In genomic region chr19:48588670-48589399, GRCh38 we compare ENCODE assay signal across 9 cellular contexts. TPM values are rescaled to one million over a fixed set of nuclear protein-coding genes. Genes with fewer than 3 reads are reported as not detected.
DNase-seq lines count a peak whose midpoint lies in the region; ATAC-seq and TF ChIP-seq lines count a peak whose summit lies in the region.
"Had no signal": no experiment of that assay in that cellular context is flagged by ENCODE, and none has a peak within 500 bp of the region (broad histone marks: within the 10 kb centered on the region; RNA-seq: fewer than 3 reads in every experiment).

No MANE protein-coding gene starts in this region.

- TF ChIP-seq CTCF in DOHH2 (IDR thresholded peaks at IDR 0.05; ENCODE audit: low read depth, low read length, poor library complexity, severe bottlenecking) (peak; percentile 99), LNCaP clone FGC (IDR thresholded peaks at IDR 0.05; ENCODE audit: control insufficient read depth, extremely low read depth, insufficient read depth) (peak; percentile 44), foreskin keratinocyte (conservative IDR thresholded peaks at IDR 0.05) (peak; percentile 99), stomach (IDR thresholded peaks at IDR 0.05) (peak in 6 of 7 experiments; percentile 81 to 98 (median 92))

- no peaks in the 10 kb centered on the region for H3F3A ChIP-seq in DOHH2 (ENCODE audit: control insufficient read depth, insufficient read depth)

- WGBS in stomach, 5 donors: 3 to 6% (median 4%) methylated on average over 35 to 36 of the region's 36 CpGs

- H3K4me2 ChIP-seq in DOHH2 (ENCODE audit: low read length): peak overlapping the region; percentile 61

- H3K4me3 ChIP-seq in DOHH2 (ENCODE audit: low read length) (peak overlapping the region; percentile 46), LNCaP clone FGC (ENCODE audit: low read depth, low read length) (no peak overlapping the region), neuron (ENCODE audit: low read length) (peak overlapping the region; percentile 30), stomach (peak overlapping the region; percentile 30 to 47 (median 39))

- peaks cover 9% of the 10 kb centered on the region for H3K4me1 ChIP-seq in DOHH2 (ENCODE audit: control insufficient read depth, low read length)
- H3K4me1 ChIP-seq in foreskin keratinocyte: peaks cover 11% of the 10 kb centered on the region
- H3K4me1 ChIP-seq in neuron (ENCODE audit: insufficient read depth, low read length): peaks cover 7% of the 10 kb centered on the region
- peaks cover 12 to 18% (median 17%) of the 10 kb centered on the region in 4 donors for H3K4me1 ChIP-seq in stomach

- ATAC-seq in foreskin keratinocyte (peak; percentile 86), GM18873 (IDR thresholded peaks at IDR 0.05; ENCODE audit: low FRiP score, unreplicated experiment) (no peak)

- intact Hi-C loops in stomach (cut with DNase I; ENCODE audit: low total_unique reads): loop anchor here (5.0 kb wide), 2 partner anchors 82 to 102 kb away; no protein-coding TSS in a partner anchor

- H3K27ac ChIP-seq in DOHH2 (ENCODE audit: low read depth, low read length) (no peak overlapping the region), foreskin keratinocyte (peak overlapping the region; percentile 25), stomach (peak overlapping the region in 1 of 5 donors; percentile 34)

- H3K27me3 ChIP-seq in DOHH2 (ENCODE audit: control insufficient read depth, low read length) (no peaks in the 10 kb centered on the region), foreskin keratinocyte (no peaks in the 10 kb centered on the region), neuron (ENCODE audit: insufficient read depth, low read length) (no peaks in the 10 kb centered on the region), stomach (no peaks in the 10 kb centered on the region)

- no peaks in the 10 kb centered on the region for H3K79me2 ChIP-seq in DOHH2 (ENCODE audit: control insufficient read depth, low read length)

- H3K9me3 ChIP-seq in DOHH2 (ENCODE audit: control insufficient read depth, insufficient read depth, low read length): no peaks in the 10 kb centered on the region
- no peaks in the 10 kb centered on the region for H3K9me3 ChIP-seq in neuron (ENCODE audit: low read length)
- no peaks in the 10 kb centered on the region for H3K9me3 ChIP-seq in stomach

- TF ChIP-seq EP300 in stomach (IDR thresholded peaks at IDR 0.05): no peak

- DNase-seq in LNCaP clone FGC (ENCODE audit: low read depth) (no peak), SHP77 (lab: John Stamatoyannopoulos, UW) (peak; percentile 62 to 84), activated gamma-delta T cell (lab: John Stamatoyannopoulos, UW) (peak; percentile 63), foreskin keratinocyte (peak; percentile 89 to 96), stomach (peak; percentile 96)

- H3K36me3 ChIP-seq in DOHH2 (ENCODE audit: control insufficient read depth, low read length) (no peaks in the 10 kb centered on the region), neuron (ENCODE audit: insufficient read depth, low read length) (no peaks in the 10 kb centered on the region), stomach (no peaks in the 10 kb centered on the region)

- no peaks in the 10 kb centered on the region for H4K20me1 ChIP-seq in DOHH2 (ENCODE audit: control insufficient read depth, insufficient read depth, low read depth, low read length)

- TF ChIP-seq POLR2A in stomach (IDR thresholded peaks at IDR 0.05): no peak

- H2AFZ ChIP-seq in neuron (ENCODE audit: low read depth, low read length): peak overlapping the region; percentile 28

- no peaks in the 10 kb centered on the region for H3K9me2 ChIP-seq in DOHH2 (replicated peaks; ENCODE audit: control insufficient read depth, low read length)

RNA-seq across cellular contexts. Expression of gene SPACA4, which starts 17.7 kb away (rescaled TPM):
- total RNA-seq in foreskin keratinocyte (not detected in 2 replicates), stomach (not detected)
- polyA plus RNA-seq in foreskin keratinocyte (not detected in 2 replicates), stomach (not detected)
- total RNA-seq: temporal lobe had no signal

RNA-seq across cellular contexts. Expression of gene FAM83E, which starts 26.0 kb away (rescaled TPM):
- total RNA-seq in foreskin keratinocyte (0.48 and 0.67 TPM in 2 replicates), stomach (100 to 1,000 TPM in 2 of 5 donors, 10 to 100 TPM in 3; 17.5 to 275 (median 56.0) TPM)
- polyA plus RNA-seq in foreskin keratinocyte (0.12 and 0.24 TPM in 2 replicates), stomach (10 to 100 TPM; 13.3 to 62.5 (median 15.4) TPM)
- total RNA-seq: temporal lobe had no signal

RNA-seq across cellular contexts. Expression of gene RPL18, which starts 30.1 kb away (rescaled TPM):
- total RNA-seq in foreskin keratinocyte: 1,924 and 1,965 TPM in 2 replicates
- 2,287 and 2,314 TPM in 2 replicates for polyA plus RNA-seq in foreskin keratinocyte
- 1,000 to 10,000 TPM; 1,272 to 3,316 (median 1,768) TPM for total RNA-seq in stomach
- polyA plus RNA-seq in stomach: 1,000 to 10,000 TPM; 2,771 to 3,739 (median 3,620) TPM

RNA-seq across cellular contexts. Expression of gene SPHK2, which starts 30.5 kb away (rescaled TPM):
- total RNA-seq in foreskin keratinocyte (6.9 and 8.8 TPM in 2 replicates), stomach (100 to 1,000 TPM in 1 of 5 donors, 10 to 100 TPM in 4; 10.6 to 156 (median 19.2) TPM)
- polyA plus RNA-seq in foreskin keratinocyte (7.7 and 9.6 TPM in 2 replicates), stomach (10 to 100 TPM in 2 of 3 donors, 1 to 10 TPM in 1; 9.4 to 20.5 (median 19.9) TPM)

RNA-seq across cellular contexts. Expression of gene SULT2B1, which starts 36.9 kb away (rescaled TPM):
- total RNA-seq in foreskin keratinocyte (1.0 and 1.3 TPM in 2 replicates), stomach (1 to 10 TPM in 2 of 5 donors, not detected in 3; 2.6 to 3.1 TPM)
- polyA plus RNA-seq in foreskin keratinocyte (1.6 and 2.4 TPM in 2 replicates), stomach (10 to 100 TPM in 1 of 3 donors, 1 to 10 TPM in 2; 2.0 to 46.8 (median 5.0) TPM)
- total RNA-seq: temporal lobe had no signal

Comparison
In these comparisons a context has a peak if more than half of its experiments do, and no peak if none do; other contexts are left out.
1. CTCF ChIP-seq: peak in every context shown above with its lines; median percentile 99 in DOHH2; 99 in foreskin keratinocyte; 92 in stomach; 44 in LNCaP clone FGC.
2. RNA of gene FAM83E, which starts 26.0 kb away (total RNA-seq): 17.5 to 275 TPM in stomach; 0.48 to 0.67 TPM in foreskin keratinocyte; every median in the first group is over 10 times any median in the second.